In genomic region chr12:121802843-121803698, GRCh38 we compare ENCODE assay signal across 8 cellular contexts. TPM values are rescaled to one million over a fixed set of nuclear protein-coding genes. Genes with fewer than 3 reads are reported as not detected.
DNase-seq lines count a peak whose midpoint lies in the region; ATAC-seq and TF ChIP-seq lines count a peak whose summit lies in the region.

No MANE protein-coding gene starts in this region.

- peak overlapping the region; percentile 62 for H2AFZ ChIP-seq in trophoblast cell (ENCODE audit: insufficient read depth, low read length, poor library complexity)

- H3K36me3 ChIP-seq in heart left ventricle (peaks cover 0 to 23% (median 8%) of the 10 kb centered on the region in 9 donors), trophoblast cell (ENCODE audit: control insufficient read depth in 1 of 2, insufficient read depth in 2 of 2, low read length in 2 of 2) (peaks cover 12 to 23% of the 10 kb centered on the region in 2 experiments)

- peak overlapping the region; percentile 84 for H2AK5ac ChIP-seq in trophoblast cell (ENCODE audit: low read length)

- H3K4me1 ChIP-seq in heart left ventricle: peaks cover 16 to 66% (median 35%) of the 10 kb centered on the region in 12 donors
- H3K4me1 ChIP-seq in trophoblast cell (ENCODE audit: control insufficient read depth in 1 of 2, insufficient read depth in 2 of 2, low read length in 2 of 2): peaks cover 20 to 22% of the 10 kb centered on the region in 2 experiments

- 0 to 1% (median 0%) methylated on average over 52 to 65 of the region's 65 CpGs for WGBS in heart left ventricle, 4 donors
- no CpG with 5 or more reads among the region's 65 CpGs for WGBS in trophoblast cell (ENCODE audit: extremely low coverage, insufficient coverage, insufficient read length)

- peak overlapping the region; percentile 98 for H3K4me3 Mint-ChIP-seq in type B pancreatic cell

- peak overlapping the region; percentile 91 for H4K12ac ChIP-seq in trophoblast cell (ENCODE audit: low read depth, low read length)

- H3K36me3 Mint-ChIP-seq in type B pancreatic cell: peaks cover 18% of the 10 kb centered on the region

- H4K91ac ChIP-seq in trophoblast cell (ENCODE audit: low read depth, low read length): peak overlapping the region; percentile 92

- H3K79me1 ChIP-seq in trophoblast cell (ENCODE audit: low read length): peaks cover 45% of the 10 kb centered on the region

- DNase-seq in GM10266 (ENCODE audit: extremely low spot score): peak; percentile 97
- peak; percentile 84 for DNase-seq in NCI-H1694 (lab: John Stamatoyannopoulos, UW)
- peak; percentile 70 to 96 (median 81) for DNase-seq in T-helper 1 cell
- peak; percentile 94 for DNase-seq in amniotic epithelial cell (ENCODE audit: low read depth)
- DNase-seq in heart left ventricle: peak; percentile 89 to 95 (median 90)
- DNase-seq in trophoblast cell: peak; percentile 84 to 93
- peak; percentile 92 for DNase-seq in type B pancreatic cell (ENCODE audit: extremely low spot score, unreplicated experiment)

- H3K27me3 ChIP-seq in heart left ventricle (no peaks in the 10 kb centered on the region), trophoblast cell (ENCODE audit: insufficient read depth, low read length) (no peaks in the 10 kb centered on the region)

- H3K4me3 ChIP-seq in heart left ventricle (peak overlapping the region; percentile 64 to 89 (median 78)), trophoblast cell (ENCODE audit: low read depth, low read length) (peak overlapping the region; percentile 77)

- H3K9me3 Mint-ChIP-seq in type B pancreatic cell: no peaks in the 10 kb centered on the region

- intact Hi-C loops in heart left ventricle (cut with DNase I): no loop called here

- peak overlapping the region; percentile 68 for H3K4ac ChIP-seq in trophoblast cell (ENCODE audit: low read depth, low read length)

- H3K14ac ChIP-seq in trophoblast cell (ENCODE audit: low read length): peak overlapping the region; percentile 95

- peak overlapping the region; percentile 97 for H3K4me2 ChIP-seq in trophoblast cell (ENCODE audit: low read length)

- H3K4me1 Mint-ChIP-seq in type B pancreatic cell (ENCODE audit: unreplicated experiment): peaks cover 19% of the 10 kb centered on the region

- peak overlapping the region; percentile 95 for H4K8ac ChIP-seq in trophoblast cell (ENCODE audit: low read depth, low read length)

- H3K18ac ChIP-seq in trophoblast cell (ENCODE audit: low read length): peak overlapping the region; percentile 92

- no peak overlapping the region for H3K23ac ChIP-seq in trophoblast cell (ENCODE audit: low read length)

- no peak for TF ChIP-seq CTCF in GM10266 (IDR thresholded peaks at IDR 0.05; ENCODE audit: control insufficient read depth, insufficient read depth, low read depth, missing control alignments)
- TF ChIP-seq CTCF in heart left ventricle (IDR thresholded peaks at IDR 0.05): peak in 1 of 12 donors; percentile 6
- no peak for TF ChIP-seq CTCF in type B pancreatic cell (conservative IDR thresholded peaks at IDR 0.05)

- H3K27me3 Mint-ChIP-seq in type B pancreatic cell: peaks cover 5% of the 10 kb centered on the region

- H2BK120ac ChIP-seq in trophoblast cell (ENCODE audit: insufficient read depth, low read length, poor library complexity): peak overlapping the region; percentile 90

- peak; percentile 94 to 96 for TF ChIP-seq POLR2A in heart left ventricle (IDR thresholded peaks at IDR 0.05)

- peak; percentile 34 for ATAC-seq in HG02763 (IDR thresholded peaks at IDR 0.05; ENCODE audit: unreplicated experiment)
- ATAC-seq in heart left ventricle: peak; percentile 36 to 64 (median 44)

- peak overlapping the region; percentile 100 for H3K27ac Mint-ChIP-seq in type B pancreatic cell

- H3K9ac ChIP-seq in trophoblast cell (ENCODE audit: low read length): peak overlapping the region; percentile 87

- peaks cover 46% of the 10 kb centered on the region for H3K79me2 ChIP-seq in trophoblast cell (ENCODE audit: control insufficient read depth, insufficient read depth, low read length, poor library complexity)

- H3K9me3 ChIP-seq in heart left ventricle (no peaks in the 10 kb centered on the region), trophoblast cell (ENCODE audit: insufficient read depth, low read depth, low read length) (no peaks in the 10 kb centered on the region)

- H2BK5ac ChIP-seq in trophoblast cell (ENCODE audit: low read depth, low read length, poor library complexity): peak overlapping the region; percentile 94

- H2BK12ac ChIP-seq in trophoblast cell (ENCODE audit: low read length): peak overlapping the region; percentile 28

- H3K27ac ChIP-seq in heart left ventricle (peak overlapping the region; percentile 99 to 100 (median 100)), trophoblast cell (ENCODE audit: low read depth, low read length) (peak overlapping the region; percentile 94)

RNA-seq across cellular contexts. Expression of gene SETD1B, which starts 0.7 kb away (rescaled TPM):
- total RNA-seq in heart left ventricle (10 to 100 TPM in 5 of 9 donors, 1 to 10 TPM in 4; 6.2 to 17.0 (median 12.0) TPM), type B pancreatic cell (ENCODE audit: low replicate concordance) (28.4 and 34.2 TPM in 2 replicates)
- polyA plus RNA-seq in heart left ventricle: 1 to 10 TPM; 6.9 to 7.2 TPM
- polyA plus RNA-seq in trophoblast cell (2013): 19.3 and 19.5 TPM in 2 replicates

RNA-seq across cellular contexts. Expression of gene RHOF, which starts 9.6 kb away (rescaled TPM):
- total RNA-seq in heart left ventricle (10 to 100 TPM; 18.8 to 45.2 (median 26.6) TPM), type B pancreatic cell (ENCODE audit: low replicate concordance) (24.9 and 26.0 TPM in 2 replicates)
- polyA plus RNA-seq in heart left ventricle: 10 to 100 TPM; 18.8 to 23.8 TPM
- 10.9 and 11.1 TPM in 2 replicates for polyA plus RNA-seq in trophoblast cell (2013)

RNA-seq across cellular contexts. Expression of gene HPD, which starts 55.6 kb away (rescaled TPM):
- total RNA-seq in heart left ventricle (1 to 10 TPM in 7 of 9 donors, under 1 TPM in 2; 0.36 to 2.2 (median 1.5) TPM), type B pancreatic cell (ENCODE audit: low replicate concordance) (0.92 TPM in 1 of 2 replicates, not detected in the other)
- 1 to 10 TPM in 1 of 2 donors, under 1 TPM in 1; 0.55 to 1.1 TPM for polyA plus RNA-seq in heart left ventricle
- 2.5 TPM in 2 replicates for polyA plus RNA-seq in trophoblast cell (2013)

Comparison
In these comparisons a context has a peak if more than half of its experiments do, and no peak if none do; other contexts are left out.
1. Peak in every context shown above with its lines: DNase-seq, ATAC-seq, H3K4me3 ChIP-seq and H3K27ac ChIP-seq.